20 cellular contexts compared by ENCODE assay signal in genomic region chr7:55553087-55553345, GRCh38. TPM values are rescaled to one million over a fixed set of nuclear protein-coding genes. Genes with fewer than 3 reads are reported as not detected.
DNase-seq lines count a peak whose midpoint lies in the region; ATAC-seq, FAIRE-seq and TF ChIP-seq lines count a peak whose summit lies in the region.
"Had no signal": no experiment of that assay in that cellular context is flagged by ENCODE, and none has a peak within 500 bp of the region (broad histone marks: within the 10 kb centered on the region; RNA-seq: fewer than 3 reads in every experiment).

No MANE protein-coding gene starts in this region.

- TF ChIP-seq CTCF in MCF 10A (IDR thresholded peaks at IDR 0.05; ENCODE audit: unreplicated experiment), result no peak
- no peak for TF ChIP-seq CTCF in breast epithelium (IDR thresholded peaks at IDR 0.05)
- no peak for TF ChIP-seq CTCF in keratinocyte (optimal IDR thresholded peaks at IDR 0.05 in 1 of 3, IDR thresholded peaks at IDR 0.05 in 1 of 3, conservative IDR thresholded peaks at IDR 0.05 in 1 of 3; ENCODE audit: extremely low read depth in 1 of 3, insufficient read depth in 2 of 3, low read length in 3 of 3)
- no peak for TF ChIP-seq CTCF in stomach (IDR thresholded peaks at IDR 0.05)

- H3K36me3 ChIP-seq in breast epithelium (no peaks in the 10 kb centered on the region), keratinocyte (ENCODE audit: control insufficient read depth in 2 of 2, extremely low read depth in 1 of 2, insufficient read depth in 2 of 2, low read length in 2 of 2) (no peaks in the 10 kb centered on the region), stomach (peaks cover 0 to 5% (median 0%) of the 10 kb centered on the region in 4 donors)
- H3K36me3 ChIP-seq: ovary had no signal

- peak overlapping the region; percentile 89 for H3K4me2 ChIP-seq in keratinocyte (ENCODE audit: control insufficient read depth, extremely low read depth, insufficient read depth, low read depth, low read length)

- no peak for DNase-seq in MCF 10A (ENCODE audit: unreplicated experiment)
- DNase-seq in breast epithelium (ENCODE audit: low spot score in 2 of 2), result no peak
- DNase-seq in T-helper 17 cell, result no peak
- no peak for DNase-seq in keratinocyte (ENCODE audit: low read depth, low spot score)
- DNase-seq in stomach, result no peak
- no peak for DNase-seq in NCI-H526 (lab: John Stamatoyannopoulos, UW)
- DNase-seq: activated CD4-positive, alpha-beta T cell treated with anti-CD3 and anti-CD28 coated beads, Interleukin-2, amount 50 U/mL, for 4 hours; activated T-cell treated with anti-CD3 and anti-CD28 coated beads, Interleukin-2, amount 50 U/mL, for 4 hours; CD8-positive, alpha-beta T cell; central memory CD4-positive, alpha-beta T cell; immature natural killer cell; NCI-H1930; NCI-H446 treated with DMSO at 0.1 percent for 48 hours; ovary had no signal

- FAIRE-seq in keratinocyte (lab: Jason Lieb, UNC), result no peak
- FAIRE-seq: endometrium had no signal

- no peaks in the 10 kb centered on the region for H3K9me3 ChIP-seq in breast epithelium
- H3K9me3 ChIP-seq in T-helper 17 cell (ENCODE audit: control insufficient read depth, low read length, poor library complexity, severe bottlenecking), result no peaks in the 10 kb centered on the region
- H3K9me3 ChIP-seq in keratinocyte (ENCODE audit: control insufficient read depth, low read depth, low read length), result no peaks in the 10 kb centered on the region
- no peaks in the 10 kb centered on the region for H3K9me3 ChIP-seq in stomach
- H3K9me3 ChIP-seq: ovary, upper lobe of left lung had no signal

- ATAC-seq in T-helper 17 cell (no peak), GM21360 (IDR thresholded peaks at IDR 0.05; ENCODE audit: unreplicated experiment) (no peak), HG02973 (IDR thresholded peaks at IDR 0.05; ENCODE audit: unreplicated experiment) (no peak)
- ATAC-seq: activated T-cell treated with anti-CD3 and anti-CD28 coated beads, Interleukin-2, amount 50 U/mL, for 4 hours had no signal

- dilution Hi-C loops in keratinocyte (cut with MboI; ENCODE audit: extremely low pct_ligation_motif_present, low sequenced_read_pairs), result no loop called here

- peaks cover 14% of the 10 kb centered on the region for H3K36me3 Mint-ChIP-seq in MCF 10A (ENCODE audit: insufficient read depth, unreplicated experiment)
- peaks cover 4% of the 10 kb centered on the region for H3K36me3 Mint-ChIP-seq in T-helper 17 cell (ENCODE audit: low read depth)

- H2AFZ ChIP-seq in keratinocyte (ENCODE audit: control insufficient read depth, low read length), result no peak overlapping the region

- TF ChIP-seq POLR2A in breast epithelium (IDR thresholded peaks at IDR 0.05) (no peak), stomach (IDR thresholded peaks at IDR 0.05) (no peak)

- no peaks in the 10 kb centered on the region for H3K4me1 ChIP-seq in breast epithelium
- peaks cover 35% of the 10 kb centered on the region for H3K4me1 ChIP-seq in keratinocyte (ENCODE audit: control insufficient read depth, extremely low read depth, insufficient read depth, low read length)
- H3K4me1 ChIP-seq in stomach, result peaks cover 40 to 95% (median 75%) of the 10 kb centered on the region in 4 donors

- H3K4me3 Mint-ChIP-seq in MCF 10A (ENCODE audit: unreplicated experiment) (no peak overlapping the region), T-helper 17 cell (no peak overlapping the region)
- H3K4me3 Mint-ChIP-seq: activated T-cell treated with anti-CD3 and anti-CD28 coated beads, Interleukin-2, amount 50 U/mL, for 4 hours; CD8-positive, alpha-beta T cell had no signal

- H3K4me3 ChIP-seq in breast epithelium (no peak overlapping the region), keratinocyte (ENCODE audit: control insufficient read depth in 2 of 3, extremely low read depth in 1 of 3, insufficient read depth in 2 of 3, low read depth in 1 of 3, low read length in 3 of 3) (no peak overlapping the region), stomach (no peak overlapping the region)
- H3K4me3 ChIP-seq: ovary, skin epidermis, upper lobe of left lung had no signal

- BruUV-seq in MCF 10A (replicated peaks; lab: Mats Ljungman, UMichigan), result no TSS peak

- peaks cover 7% of the 10 kb centered on the region for H4K20me1 ChIP-seq in keratinocyte (ENCODE audit: control insufficient read depth, extremely low read depth, insufficient read depth, low read length)

- TF ChIP-seq EP300 in stomach (IDR thresholded peaks at IDR 0.05), result no peak

- CTCF ChIA-PET in MCF 10A (lab: Yijun Ruan, JAX), result interaction anchor here (2.2 kb wide), 1 partner anchor 11 kb away, joined by 5 read pairs; no protein-coding TSS in a partner anchor

- H3K27ac Mint-ChIP-seq in MCF 10A (ENCODE audit: low read depth, unreplicated experiment), result peak overlapping the region; percentile 75
- peak overlapping the region; percentile 91 for H3K27ac Mint-ChIP-seq in T-helper 17 cell

- H3K9me3 Mint-ChIP-seq in MCF 10A (ENCODE audit: unreplicated experiment), result no peaks in the 10 kb centered on the region
- H3K9me3 Mint-ChIP-seq: activated T-cell treated with anti-CD3 and anti-CD28 coated beads, Interleukin-2, amount 50 U/mL, for 4 hours; CD8-positive, alpha-beta T cell; immature natural killer cell had no signal

- POLR2A ChIA-PET in MCF 10A (lab: Yijun Ruan, JAX), result interaction anchor here (1.1 to 4.3 kb wide), 4 partner anchors 11 to 19 kb away, joined by 3 to 40 read pairs (median 6); partner anchors contain the start of gene VOPP1

- intact Hi-C loops in MCF 10A (cut with micrococcal nuclease), result no loop called here
- intact Hi-C loops in breast epithelium (cut with DNase I; ENCODE audit: low total_unique reads), result no loop called here
- intact Hi-C loops in stomach (cut with DNase I; ENCODE audit: low total_unique reads), result no loop called here

- peaks cover 91% of the 10 kb centered on the region for H3K79me2 ChIP-seq in keratinocyte (ENCODE audit: control insufficient read depth, insufficient read depth, low read length)

- H3K27ac ChIP-seq in breast epithelium, result peak overlapping the region in 1 of 2 donors; percentile 51
- peak overlapping the region; percentile 88 for H3K27ac ChIP-seq in keratinocyte (ENCODE audit: control insufficient read depth, insufficient read depth, low read length)
- H3K27ac ChIP-seq in stomach, result peak overlapping the region in 4 of 5 donors; percentile 67 to 79 (median 72)
- H3K27ac ChIP-seq: 22Rv1, ovary, skin epidermis had no signal

- H3K4me1 Mint-ChIP-seq in MCF 10A (ENCODE audit: insufficient read depth, unreplicated experiment) (peaks cover 51% of the 10 kb centered on the region), T-helper 17 cell (peaks cover 86% of the 10 kb centered on the region)

- peak overlapping the region; percentile 76 for H3K9ac ChIP-seq in keratinocyte (ENCODE audit: control insufficient read depth, extremely low read depth, insufficient read depth, low read length)

- H3K27me3 ChIP-seq in breast epithelium (no peaks in the 10 kb centered on the region), keratinocyte (ENCODE audit: control insufficient read depth, extremely low read depth, insufficient read depth, low read length) (no peaks in the 10 kb centered on the region), stomach (no peaks in the 10 kb centered on the region)
- H3K27me3 ChIP-seq: ovary, upper lobe of left lung had no signal

- no peaks in the 10 kb centered on the region for H3K27me3 Mint-ChIP-seq in MCF 10A (ENCODE audit: insufficient read depth, unreplicated experiment)
- no peaks in the 10 kb centered on the region for H3K27me3 Mint-ChIP-seq in T-helper 17 cell

- peaks cover 2% of the 10 kb centered on the region for H3K9me1 ChIP-seq in keratinocyte (ENCODE audit: control insufficient read depth, extremely low read depth, insufficient read depth, low read length)

RNA-seq across cellular contexts. Expression of gene VOPP1, which starts 19.3 kb away (rescaled TPM):
- total RNA-seq in MCF 10A (2022) (29.2 and 35.7 TPM in 2 replicates), breast epithelium (10 to 100 TPM; 28.2 to 42.6 (median 40.8) TPM), T-helper 17 cell (100 to 1,000 TPM; 114 to 120 TPM), stomach (100 to 1,000 TPM in 1 of 5 donors, 10 to 100 TPM in 4; 19.6 to 117 (median 79.7) TPM)
- polyA plus RNA-seq in keratinocyte (34.2 to 60.4 TPM (median 49.2 TPM) in 3 replicates), stomach (10 to 100 TPM; 14.0 to 27.3 (median 26.0) TPM)
- polyA plus RNA-seq in keratinocyte (2011; ENCODE audit: low read depth), result 7.2 TPM
- 42.3 and 47.9 TPM in 2 replicates for polyA plus RNA-seq in keratinocyte (2011; cell fraction: cytosol; rRNA removed)
- polyA plus RNA-seq in keratinocyte (2011; cell fraction: nucleus; rRNA removed), result 34.4 and 35.2 TPM in 2 replicates
- 17.1 and 63.0 TPM in 2 replicates for polyA plus RNA-seq in keratinocyte (2012; ENCODE audit: low replicate concordance)
- 60.1 to 103 TPM (median 80.4 TPM) in 3 replicates for polyA minus RNA-seq in keratinocyte
- 69.4 TPM for polyA minus RNA-seq in keratinocyte (2011; cell fraction: cytosol; rRNA and poly(A)+ RNA removed)
- 39.7 and 54.4 TPM in 2 replicates for polyA minus RNA-seq in keratinocyte (2011; cell fraction: nucleus; rRNA and poly(A)+ RNA removed)
